In the genomic region with DNA sequence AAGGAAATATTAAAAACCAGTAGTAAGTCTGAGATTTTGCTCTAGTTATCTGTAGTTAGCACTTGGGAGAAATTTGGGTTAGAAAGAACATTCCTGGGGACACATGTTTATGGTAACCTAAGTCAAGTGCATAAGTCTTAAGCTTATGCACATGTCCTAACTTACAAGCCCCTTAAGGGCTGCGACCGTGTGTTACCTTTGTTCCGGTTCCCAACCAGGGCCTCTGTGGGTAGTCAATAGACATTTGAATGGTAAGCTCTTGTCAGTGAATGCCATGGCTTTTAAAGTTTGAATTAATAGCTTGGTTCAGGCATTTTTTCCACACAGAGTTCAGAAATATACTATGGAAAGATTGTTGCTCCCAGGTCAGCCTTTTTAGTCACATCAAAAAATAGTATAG, we compare ENCODE assay signal across 33 cellular contexts.
"Had no signal": no experiment of that assay in that cellular context is flagged by ENCODE, and none has a peak within 500 bp of the region (broad histone marks: within the 10 kb centered on the region; RNA-seq: fewer than 3 reads in every experiment).

No MANE protein-coding gene starts in this region.

- H3K9me3 Mint-ChIP-seq: activated naive CD4-positive, alpha-beta T cell treated with anti-CD3 and anti-CD28 coated beads for 36 hours; activated T-helper 2 cell treated with anti-CD3 and anti-CD28 coated beads, Interferon-gamma antibody, Interleukin-2, Interleukin-4, amounts not matched to agents 10 μg/mL and 5 μg/mL and 100 μg/mL, durations not matched to agents 14 hours and 24 hours and 36 hours had no signal

- DNase-seq: activated CD4-positive, alpha-beta T cell treated with anti-CD3 and anti-CD28 coated beads for 1 hour; activated CD4-positive, alpha-beta T cell treated with anti-CD3 and anti-CD28 coated beads for 48 hours; activated CD4-positive, alpha-beta T cell treated with anti-CD3 and anti-CD28 coated beads, Interleukin-2, amount 50 U/mL, for 4 hours; activated CD4-positive, CD25-positive, alpha-beta regulatory T cell; activated CD8-positive, alpha-beta T cell treated with anti-CD3 and anti-CD28 coated beads, Interleukin-2, amount 10 ng/mL, durations not matched to agents 7 days and 5 days; activated gamma-delta T cell; activated naive CD4-positive, alpha-beta T cell treated with anti-CD3 and anti-CD28 coated beads for 36 hours; activated T-cell treated with anti-CD3 and anti-CD28 coated beads, Interleukin-2, amount 50 U/mL, for 24 hours; adrenal gland; body of pancreas; caudate nucleus; cerebellar nuclear complex; Kasumi-1; MG63; NCI-H1048; NCI-H1105 treated with DMSO at 0.1 percent for 48 hours; NCI-H1436; NCI-H1694; NCI-H2029; NCI-H345; NCI-H524 treated with DMSO at 0.1 percent for 48 hours; NK-92 treated with Interleukin-12 subunit alpha and Interleukin-12 subunit beta, amount 100 ng/mL, for 24 hours; PC-9; SW 1271; T-helper 1 cell; T-helper 2 cell; T-helper 9 cell had no signal

- ATAC-seq: activated CD8-positive, alpha-beta T cell treated with anti-CD3 and anti-CD28 coated beads, Interleukin-2, amount 10 ng/mL, durations not matched to agents 7 days and 5 days; activated naive CD4-positive, alpha-beta T cell treated with anti-CD3 and anti-CD28 coated beads, Interleukin-2, amount 50 U/mL, for 72 hours; body of pancreas; Right ventricle myocardium inferior had no signal

- H3K36me3 ChIP-seq: adrenal gland, breast epithelium, MG63 had no signal

- H3K27ac Mint-ChIP-seq: activated CD8-positive, alpha-beta T cell treated with anti-CD3 and anti-CD28 coated beads, Interleukin-2, amount 10 ng/mL, durations not matched to agents 7 days and 5 days; activated naive CD4-positive, alpha-beta T cell treated with anti-CD3 and anti-CD28 coated beads for 36 hours; activated naive CD4-positive, alpha-beta T cell treated with anti-CD3 and anti-CD28 coated beads, Interleukin-2, amount 50 U/mL, for 72 hours; activated T-cell treated with anti-CD3 and anti-CD28 coated beads, Interleukin-2, amount 50 U/mL, for 24 hours; activated T-helper 2 cell treated with anti-CD3 and anti-CD28 coated beads, Interferon-gamma antibody, Interleukin-2, Interleukin-4, amounts not matched to agents 10 μg/mL and 5 μg/mL and 100 μg/mL, durations not matched to agents 14 hours and 24 hours and 36 hours had no signal

- H3K4me2 ChIP-seq: PC-9 had no signal

- H3K27ac ChIP-seq: adrenal gland, body of pancreas, breast epithelium, PC-9, RWPE1, VCaP had no signal

- H3K9me3 ChIP-seq: adrenal gland, breast epithelium, MG63 had no signal

- H3K4me1 ChIP-seq: adrenal gland, body of pancreas, breast epithelium had no signal

- H3K27me3 ChIP-seq: adrenal gland, body of pancreas, breast epithelium, MG63 had no signal

- H3K4me3 Mint-ChIP-seq: activated CD8-positive, alpha-beta T cell treated with anti-CD3 and anti-CD28 coated beads, Interleukin-2, amount 10 ng/mL, durations not matched to agents 7 days and 5 days; activated naive CD4-positive, alpha-beta T cell treated with anti-CD3 and anti-CD28 coated beads for 36 hours; activated T-cell treated with anti-CD3 and anti-CD28 coated beads, Interleukin-2, amount 50 U/mL, for 24 hours had no signal

- H2AFZ ChIP-seq: PC-9 had no signal

- H3K27me3 Mint-ChIP-seq: activated T-cell treated with anti-CD3 and anti-CD28 coated beads, Interleukin-2, amount 50 U/mL, for 24 hours had no signal

- H3K4me3 ChIP-seq: adrenal gland, body of pancreas, breast epithelium, MG63, PC-9 had no signal
